34 cellular contexts compared by ENCODE assay signal in genomic region chr17:11384131-11384530, GRCh38.
"Had no signal": no experiment of that assay in that cellular context is flagged by ENCODE, and none has a peak within 500 bp of the region (broad histone marks: within the 10 kb centered on the region; RNA-seq: fewer than 3 reads in every experiment).

No MANE protein-coding gene starts in this region.

- H3K4me1 ChIP-seq: adrenal gland, body of pancreas, heart left ventricle had no signal

- H3K4me3 Mint-ChIP-seq: activated CD4-positive, alpha-beta memory T cell treated with anti-CD3 and anti-CD28 coated beads for 36 hours; activated CD4-positive, alpha-beta T cell treated with anti-CD3 and anti-CD28 coated beads for 36 hours; activated CD4-positive, alpha-beta T cell treated with anti-CD3 and anti-CD28 coated beads, Interleukin-2, amount 10 ng/mL, durations not matched to agents 24 days and 14 days; activated CD8-positive, alpha-beta memory T cell treated with anti-CD3 and anti-CD28 coated beads, Interleukin-2, amount 10 ng/mL, durations not matched to agents 7 days and 5 days; activated CD8-positive, alpha-beta T cell treated with anti-CD3 and anti-CD28 coated beads, Interleukin-2, amount 10 ng/mL, durations not matched to agents 7 days and 5 days; activated naive CD4-positive, alpha-beta T cell treated with anti-CD3 and anti-CD28 coated beads for 36 hours; activated naive CD4-positive, alpha-beta T cell treated with anti-CD3 and anti-CD28 coated beads, Interleukin-2, amount 50 U/mL, for 24 hours; activated naive CD8-positive, alpha-beta T cell treated with anti-CD3 and anti-CD28 coated beads for 36 hours; activated naive CD8-positive, alpha-beta T cell treated with anti-CD3 and anti-CD28 coated beads, Interleukin-2, amount 50 U/mL, for 24 hours; activated T-helper 1 cell treated with anti-CD3 and anti-CD28 coated beads, Interleukin-12 subunit alpha, Interleukin-12 subunit beta, Interleukin-2, Interleukin-4 antibody, amounts not matched to agents 30 ng/mL and 10 ng/mL and 1 ng/mL, durations not matched to agents 14 hours and 24 hours and 36 hours; T-helper 17 cell; T-helper 2 cell treated with Interferon-gamma antibody and Interleukin-4, amounts not matched to agents 5 μg/mL and 100 μg/mL, for 36 hours had no signal

- H3K4me1 Mint-ChIP-seq: activated CD4-positive, alpha-beta T cell treated with anti-CD3 and anti-CD28 coated beads for 36 hours; activated CD4-positive, alpha-beta T cell treated with anti-CD3 and anti-CD28 coated beads, Interleukin-2, amount 10 ng/mL, durations not matched to agents 24 days and 14 days; activated CD8-positive, alpha-beta memory T cell treated with anti-CD3 and anti-CD28 coated beads, Interleukin-2, amount 10 ng/mL, durations not matched to agents 7 days and 5 days; activated naive CD4-positive, alpha-beta T cell treated with anti-CD3 and anti-CD28 coated beads, Interleukin-2, amount 50 U/mL, for 24 hours; activated naive CD8-positive, alpha-beta T cell treated with anti-CD3 and anti-CD28 coated beads for 36 hours; activated naive CD8-positive, alpha-beta T cell treated with anti-CD3 and anti-CD28 coated beads, Interleukin-2, amount 50 U/mL, for 24 hours; T-helper 17 cell had no signal

- H3K9me3 ChIP-seq: adrenal gland, body of pancreas had no signal

- ATAC-seq: activated CD4-positive, alpha-beta T cell treated with anti-CD3 and anti-CD28 coated beads for 36 hours; activated CD8-positive, alpha-beta memory T cell treated with anti-CD3 and anti-CD28 coated beads, Interleukin-2, amount 10 ng/mL, durations not matched to agents 7 days and 5 days; activated CD8-positive, alpha-beta T cell treated with anti-CD3 and anti-CD28 coated beads, Interleukin-2, amount 10 ng/mL, durations not matched to agents 7 days and 5 days; activated naive CD8-positive, alpha-beta T cell treated with anti-CD3 and anti-CD28 coated beads, Interleukin-2, amount 50 U/mL, for 24 hours; body of pancreas; esophagus mucosa; heart left ventricle; T-helper 17 cell had no signal

- H3K27me3 ChIP-seq: adrenal gland, body of pancreas had no signal

- H3K27ac ChIP-seq: adrenal gland, body of pancreas, epithelial cell of prostate, heart left ventricle had no signal

- H3K36me3 ChIP-seq: adrenal gland, heart left ventricle had no signal

- H3K36me3 Mint-ChIP-seq: activated CD4-positive, alpha-beta memory T cell treated with anti-CD3 and anti-CD28 coated beads for 36 hours; activated CD8-positive, alpha-beta memory T cell treated with anti-CD3 and anti-CD28 coated beads, Interleukin-2, amount 10 ng/mL, durations not matched to agents 7 days and 5 days; activated naive CD4-positive, alpha-beta T cell treated with anti-CD3 and anti-CD28 coated beads, Interleukin-2, amount 50 U/mL, for 24 hours had no signal

- H3K27me3 Mint-ChIP-seq: activated CD4-positive, alpha-beta memory T cell treated with anti-CD3 and anti-CD28 coated beads for 36 hours; activated CD4-positive, alpha-beta T cell treated with anti-CD3 and anti-CD28 coated beads for 36 hours; activated CD4-positive, alpha-beta T cell treated with anti-CD3 and anti-CD28 coated beads, Interleukin-2, amount 10 ng/mL, durations not matched to agents 24 days and 14 days; activated CD8-positive, alpha-beta memory T cell treated with anti-CD3 and anti-CD28 coated beads, Interleukin-2, amount 10 ng/mL, durations not matched to agents 7 days and 5 days; activated naive CD8-positive, alpha-beta T cell treated with anti-CD3 and anti-CD28 coated beads, Interleukin-2, amount 50 U/mL, for 24 hours; T-helper 17 cell had no signal

- DNase-seq: activated CD4-positive, alpha-beta memory T cell treated with anti-CD3 and anti-CD28 coated beads for 36 hours; activated CD4-positive, alpha-beta T cell treated with anti-CD3 and anti-CD28 coated beads for 36 hours; activated CD4-positive, alpha-beta T cell treated with anti-CD3 and anti-CD28 coated beads, Interleukin-2, amount 10 ng/mL, durations not matched to agents 24 days and 14 days; activated CD4-positive, CD25-positive, alpha-beta regulatory T cell; activated CD4-positive, CD25-positive, alpha-beta regulatory T cell treated with anti-CD3 and anti-CD28 coated beads, Interleukin-2, amount 50 U/mL, for 72 hours; activated CD8-positive, alpha-beta memory T cell treated with anti-CD3 and anti-CD28 coated beads, Interleukin-2, amount 10 ng/mL, durations not matched to agents 7 days and 5 days; activated CD8-positive, alpha-beta memory T cell treated with anti-CD3 and anti-CD28 coated beads, Interleukin-2, amount 50 U/mL, for 4 hours; activated CD8-positive, alpha-beta T cell treated with anti-CD3 and anti-CD28 coated beads, Interleukin-2, amount 10 ng/mL, durations not matched to agents 7 days and 5 days; activated effector memory CD4-positive, alpha-beta T cell treated with anti-CD3 and anti-CD28 coated beads, Interleukin-2, amount 50 U/mL, for 16 hours; activated naive CD4-positive, alpha-beta T cell treated with anti-CD3 and anti-CD28 coated beads for 36 hours; activated naive CD8-positive, alpha-beta T cell treated with anti-CD3 and anti-CD28 coated beads for 36 hours; activated naive CD8-positive, alpha-beta T cell treated with anti-CD3 and anti-CD28 coated beads, Interleukin-2, amount 50 U/mL, for 24 hours; activated T-cell treated with anti-CD3 and anti-CD28 coated beads, Interleukin-2, amount 50 U/mL, for 1 hour; activated T-cell treated with anti-CD3 and anti-CD28 coated beads, Interleukin-2, amount 50 U/mL, for 48 hours; adrenal gland; amygdala; aorta; body of pancreas; caudate nucleus; cortex of kidney; dermis blood vessel endothelial cell; effector CD8-positive, alpha-beta T cell; foreskin fibroblast; glutamatergic neuron; heart left ventricle; T-helper 1 cell; T-helper 17 cell; T1000 had no signal

- H3K9me3 Mint-ChIP-seq: activated naive CD4-positive, alpha-beta T cell treated with anti-CD3 and anti-CD28 coated beads, Interleukin-2, amount 50 U/mL, for 24 hours; activated naive CD8-positive, alpha-beta T cell treated with anti-CD3 and anti-CD28 coated beads for 36 hours had no signal

- H3K4me3 ChIP-seq: adrenal gland, body of pancreas, heart left ventricle had no signal

- H3K27ac Mint-ChIP-seq: activated CD4-positive, alpha-beta memory T cell treated with anti-CD3 and anti-CD28 coated beads for 36 hours; activated CD4-positive, alpha-beta T cell treated with anti-CD3 and anti-CD28 coated beads for 36 hours; activated CD4-positive, alpha-beta T cell treated with anti-CD3 and anti-CD28 coated beads, Interleukin-2, amount 10 ng/mL, durations not matched to agents 24 days and 14 days; activated CD8-positive, alpha-beta memory T cell treated with anti-CD3 and anti-CD28 coated beads, Interleukin-2, amount 10 ng/mL, durations not matched to agents 7 days and 5 days; activated CD8-positive, alpha-beta T cell treated with anti-CD3 and anti-CD28 coated beads, Interleukin-2, amount 10 ng/mL, durations not matched to agents 7 days and 5 days; activated naive CD4-positive, alpha-beta T cell treated with anti-CD3 and anti-CD28 coated beads for 36 hours; activated naive CD4-positive, alpha-beta T cell treated with anti-CD3 and anti-CD28 coated beads, Interleukin-2, amount 50 U/mL, for 24 hours; activated naive CD8-positive, alpha-beta T cell treated with anti-CD3 and anti-CD28 coated beads for 36 hours; activated naive CD8-positive, alpha-beta T cell treated with anti-CD3 and anti-CD28 coated beads, Interleukin-2, amount 50 U/mL, for 24 hours; activated T-helper 1 cell treated with anti-CD3 and anti-CD28 coated beads, Interleukin-12 subunit alpha, Interleukin-12 subunit beta, Interleukin-2, Interleukin-4 antibody, amounts not matched to agents 30 ng/mL and 10 ng/mL and 1 ng/mL, durations not matched to agents 14 hours and 24 hours and 36 hours; activated T-helper 2 cell treated with anti-CD3 and anti-CD28 coated beads, Interferon-gamma antibody, Interleukin-2, Interleukin-4, amounts not matched to agents 10 μg/mL and 5 μg/mL and 100 μg/mL, durations not matched to agents 14 hours and 24 hours and 36 hours; T-helper 17 cell; T-helper 2 cell treated with Interferon-gamma antibody and Interleukin-4, amounts not matched to agents 5 μg/mL and 100 μg/mL, for 36 hours had no signal
